ENCODE assay signal across 10 cellular contexts in the genomic region with DNA sequence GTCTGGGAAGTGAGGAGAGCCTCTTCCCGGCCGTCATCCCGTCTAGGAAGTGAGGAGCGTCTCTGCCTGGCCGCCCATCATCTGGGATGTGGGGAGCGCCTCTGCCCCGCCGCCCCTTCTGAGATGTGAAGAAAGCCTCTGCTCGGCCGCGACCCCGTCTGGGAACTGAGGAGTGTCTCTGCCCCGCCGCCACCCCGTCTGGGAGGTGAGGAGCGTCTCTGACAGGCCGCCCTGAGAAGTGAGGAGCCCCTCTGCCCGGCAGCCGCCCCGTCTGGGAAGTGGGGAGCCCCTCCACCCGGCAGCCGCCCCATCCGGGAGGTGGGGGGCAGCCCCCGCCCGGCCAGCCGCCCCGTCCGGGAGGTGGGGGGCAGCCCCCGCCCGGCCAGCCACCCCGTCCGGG. TPM values are rescaled to one million over a fixed set of nuclear protein-coding genes. Genes with fewer than 3 reads are reported as not detected.
"Had no signal": no experiment of that assay in that cellular context is flagged by ENCODE, and none has a peak within 500 bp of the region (broad histone marks: within the 10 kb centered on the region; RNA-seq: fewer than 3 reads in every experiment).

No MANE protein-coding gene starts in this region.

RNA-seq across cellular contexts. Expression of a gene that starts 9.3 kb away (rescaled TPM):
- total RNA-seq: ascending aorta, chondrocyte had no signal

RNA-seq across cellular contexts. Expression of a gene that starts 40.2 kb away (rescaled TPM):
- total RNA-seq: cardiac muscle cell, chondrocyte had no signal

RNA-seq across cellular contexts. Expression of a gene that starts 59.9 kb away (rescaled TPM):
- total RNA-seq: activated naive CD4-positive, alpha-beta T cell treated with anti-CD3 and anti-CD28 coated beads for 36 hours; activated naive CD8-positive, alpha-beta T cell treated with anti-CD3 and anti-CD28 coated beads, Interleukin-2, amount 10 ng/mL, durations not matched to agents 7 days and 5 days; activated T-helper 1 cell treated with anti-CD3 and anti-CD28 coated beads, Interleukin-12 subunit alpha, Interleukin-12 subunit beta, Interleukin-2, Interleukin-4 antibody, amounts not matched to agents 30 ng/mL and 10 ng/mL and 1 ng/mL, durations not matched to agents 14 hours and 24 hours and 36 hours; activated T-helper 2 cell treated with anti-CD3 and anti-CD28 coated beads, Interferon-gamma antibody, Interleukin-2, Interleukin-4, amounts not matched to agents 10 μg/mL and 5 μg/mL and 100 μg/mL, durations not matched to agents 14 hours and 24 hours and 36 hours; adrenal gland; ascending aorta; cardiac muscle cell; cardiac septum; cerebellum had no signal
